Comparison of ENCODE assay signal across 8 cellular contexts in the genomic region with DNA sequence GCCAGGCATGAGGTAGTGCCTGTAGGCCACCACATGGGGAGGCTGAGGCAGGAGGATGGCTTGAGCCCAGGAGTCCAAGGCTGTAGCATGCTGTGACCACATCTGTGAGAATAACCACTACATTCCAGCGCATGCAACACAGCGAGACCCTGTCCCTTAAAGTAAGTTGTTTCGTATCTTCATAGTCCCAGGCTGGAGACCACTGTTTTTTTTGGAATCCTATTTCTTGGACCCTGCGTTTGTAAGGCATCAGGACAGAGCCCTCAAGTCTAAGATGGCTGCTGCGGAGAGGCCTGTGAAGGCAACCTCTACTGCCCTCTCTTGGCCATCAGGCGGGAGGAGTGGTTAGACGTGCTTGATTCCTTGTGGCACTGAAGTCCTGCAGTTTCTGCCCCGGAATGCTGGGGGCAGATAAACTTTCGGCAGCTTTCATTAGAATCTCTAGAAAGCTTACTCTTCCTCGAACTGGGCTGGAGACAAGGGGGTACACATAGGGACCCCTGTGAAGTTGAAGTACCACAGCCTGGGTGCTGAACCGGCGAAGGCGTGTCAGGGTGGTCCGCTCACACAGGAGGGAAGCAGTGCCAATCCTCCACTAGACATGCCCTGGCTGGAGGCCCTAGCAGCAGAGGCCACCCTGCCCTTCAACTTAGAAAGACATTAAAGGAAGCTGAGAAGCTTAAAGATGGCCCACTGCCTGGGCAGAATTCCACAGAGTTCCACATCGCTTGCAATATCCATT.
A peak's percentile ranks its signal among the peaks of the same experiment; 100 is the strongest.
DNase-seq lines count a peak whose midpoint lies in the region; ATAC-seq and TF ChIP-seq lines count a peak whose summit lies in the region.

No MANE protein-coding gene starts in this region.

- DNase-seq in AG04449 (ENCODE audit: low read depth, low spot score) = no peak
- peak; percentile 71 for DNase-seq in GM10266 (ENCODE audit: extremely low spot score)
- DNase-seq in NCI-H69 (lab: John Stamatoyannopoulos, UW) = peak; percentile 59
- peak; percentile 20 for DNase-seq in activated naive CD4-positive, alpha-beta T cell treated with anti-CD3 and anti-CD28 coated beads, Interleukin-2, amount 50 U/mL, for 16 hours
- DNase-seq in kidney glomerular epithelial cell (lab: John Stamatoyannopoulos, UW) = peak; percentile 8
- no peak for DNase-seq in NCI-H1436 treated with DMSO at 0.1 percent for 48 hours (lab: John Stamatoyannopoulos, UW)
- DNase-seq in putamen (ENCODE audit: low spot score) = no peak

- peak; percentile 75 for TF ChIP-seq CTCF in AG04449 (IDR thresholded peaks at IDR 0.05; ENCODE audit: insufficient read depth, low read length, missing control alignments)
- peak; percentile 70 for TF ChIP-seq CTCF in GM10266 (IDR thresholded peaks at IDR 0.05; ENCODE audit: control insufficient read depth, insufficient read depth, low read depth, missing control alignments)

- POLR2A ChIA-PET in AG04449 (lab: Yijun Ruan, JAX) = interaction anchor here (0.6 kb wide), 1 partner anchor 42 kb away, joined by 3 read pairs; a partner anchor contains a TSS

- CTCF ChIA-PET in AG04449 (lab: Yijun Ruan, JAX) = interaction anchor here (0.7 to 3.0 kb wide), 10 partner anchors 11 to 136 kb away, joined by 3 to 12 read pairs (median 3); no protein-coding TSS in a partner anchor

- ATAC-seq in HG02798 (IDR thresholded peaks at IDR 0.05; ENCODE audit: poor library complexity, unreplicated experiment) = no peak

- H3K4me3 ChIP-seq in AG04449 (ENCODE audit: low read depth, low read length) = no peak overlapping the region

Comparison
In these comparisons a context has a peak if more than half of its experiments do, and no peak if none do; other contexts are left out.
1. DNase-seq: peak in GM10266 (single experiment), NCI-H69 (single experiment), activated naive CD4-positive, alpha-beta T cell treated with anti-CD3 and anti-CD28 coated beads, Interleukin-2, amount 50 U/mL, for 16 hours (single experiment) and kidney glomerular epithelial cell (single experiment); none in AG04449 (single experiment), NCI-H1436 treated with DMSO at 0.1 percent for 48 hours (single experiment) and putamen (single experiment).